23 cellular contexts compared by ENCODE assay signal in genomic region chr12:104562763-104563162, GRCh38.
DNase-seq lines count a peak whose midpoint lies in the region; ATAC-seq and TF ChIP-seq lines count a peak whose summit lies in the region.
"Had no signal": no experiment of that assay in that cellular context is flagged by ENCODE, and none has a peak within 500 bp of the region (broad histone marks: within the 10 kb centered on the region; RNA-seq: fewer than 3 reads in every experiment).

No MANE protein-coding gene starts in this region.

- no peak overlapping the region for H2AFZ ChIP-seq in DND-41 (ENCODE audit: low read depth, low read length)

- H3K9ac ChIP-seq in DND-41 (ENCODE audit: low read depth, low read length): no peak overlapping the region
- H3K9ac ChIP-seq: BLaER1 had no signal

- no peaks in the 10 kb centered on the region for H3K27me3 Mint-ChIP-seq in natural killer cell (ENCODE audit: low read depth in 2 of 2)
- H3K27me3 Mint-ChIP-seq: CD4-positive, alpha-beta memory T cell; CD4-positive, CD25-positive, alpha-beta regulatory T cell had no signal

- POLR2A ChIA-PET in HEK293 (lab: Yijun Ruan, JAX): no interaction called here

- H3K36me3 ChIP-seq in DND-41 (ENCODE audit: insufficient read depth, low read length) (peaks cover 79% of the 10 kb centered on the region), HEK293 (ENCODE audit: control insufficient read depth in 2 of 2, insufficient read depth in 1 of 2, low read length in 2 of 2) (no peaks in the 10 kb centered on the region)
- H3K36me3 ChIP-seq: BE2C had no signal

- H3K4me3 ChIP-seq in DND-41 (ENCODE audit: low read depth in 1 of 2, low read length in 2 of 2): no peak overlapping the region
- no peak overlapping the region for H3K4me3 ChIP-seq in HEK293 (ENCODE audit: low read depth, low read length)
- H3K4me3 ChIP-seq: BLaER1 had no signal

- no peaks in the 10 kb centered on the region for H3K9me3 Mint-ChIP-seq in natural killer cell
- H3K9me3 Mint-ChIP-seq in stimulated activated effector memory CD8-positive, alpha-beta T cell treated with anti-CD3 and anti-CD28 coated beads, Interleukin-12 subunit alpha, Interleukin-12 subunit beta, amount 100 ng/mL, for 72 hours: peaks cover 3% of the 10 kb centered on the region

- peaks cover 39% of the 10 kb centered on the region for H3K4me1 ChIP-seq in DND-41 (ENCODE audit: insufficient read depth, low read length)
- H3K4me1 ChIP-seq in HEK293 (ENCODE audit: control insufficient read depth, insufficient read depth, low read length): no peaks in the 10 kb centered on the region

- no peak for TF ChIP-seq CTCF in DND-41 (IDR thresholded peaks at IDR 0.05; ENCODE audit: borderline replicate concordance, extremely low read depth, low read length, poor library complexity, severe bottlenecking)
- no peak for TF ChIP-seq CTCF in HEK293 (tag by site-specific recombination; IDR thresholded peaks at IDR 0.05)
- no peak for TF ChIP-seq CTCF in natural killer cell (IDR thresholded peaks at IDR 0.05)

- H3K27me3 ChIP-seq in DND-41 (ENCODE audit: insufficient read depth, low read length, poor library complexity): no peaks in the 10 kb centered on the region
- H3K27me3 ChIP-seq: BE2C, BLaER1 had no signal

- H3K4me2 ChIP-seq in DND-41 (ENCODE audit: insufficient read depth, low read length): no peak overlapping the region
- H3K4me2 ChIP-seq: BLaER1 had no signal

- ATAC-seq in DND-41 (ENCODE audit: insufficient read depth, low read depth) (no peak), natural killer cell (no peak), GM18502 (IDR thresholded peaks at IDR 0.05; ENCODE audit: poor library complexity, unreplicated experiment) (no peak)
- no peak for ATAC-seq in stimulated activated effector memory CD8-positive, alpha-beta T cell treated with anti-CD3 and anti-CD28 coated beads, Interleukin-12 subunit alpha, Interleukin-12 subunit beta, amount 100 ng/mL, for 72 hours

- DNase-seq in DND-41: no peak
- DNase-seq in natural killer cell: no peak
- DNase-seq in stimulated activated effector memory CD8-positive, alpha-beta T cell treated with anti-CD3 and anti-CD28 coated beads, Interleukin-12 subunit alpha, Interleukin-12 subunit beta, amount 100 ng/mL, for 72 hours (ENCODE audit: low spot score in 2 of 2): no peak
- no peak for DNase-seq in globus pallidus (ENCODE audit: low spot score)
- DNase-seq in NOMO-1 treated with DMSO at 0.1 percent for 48 hours (lab: John Stamatoyannopoulos, UW; ENCODE audit: unreplicated experiment): no peak
- DNase-seq in T-helper 9 cell: no peak
- DNase-seq: 8988T; ACHN; BE2C; C1 segment of cervical spinal cord; CD4-positive, alpha-beta memory T cell; CD4-positive, CD25-positive, alpha-beta regulatory T cell; CD8-positive, alpha-beta memory T cell; COR-L47; DMS 273 treated with DMSO at 0.1 percent for 48 hours; DMS153; DMS53; DMS79; GF-D8 had no signal

- H3K27ac ChIP-seq in DND-41 (ENCODE audit: low read length): peak overlapping the region; percentile 1; the same call in 1 of the 2 replicates
- no peak overlapping the region for H3K27ac ChIP-seq in HEK293 (ENCODE audit: extremely low read depth, low read depth, low read length)
- H3K27ac ChIP-seq: BLaER1 had no signal

- H3K79me2 ChIP-seq in DND-41 (ENCODE audit: insufficient read depth, low read length): peaks cover 96% of the 10 kb centered on the region

- no peak overlapping the region for H3K4me3 Mint-ChIP-seq in natural killer cell
- H3K4me3 Mint-ChIP-seq in stimulated activated effector memory CD8-positive, alpha-beta T cell treated with anti-CD3 and anti-CD28 coated beads, Interleukin-12 subunit alpha, Interleukin-12 subunit beta, amount 100 ng/mL, for 72 hours: no peak overlapping the region
- H3K4me3 Mint-ChIP-seq: CD14-positive monocyte; CD8-positive, alpha-beta memory T cell had no signal

- intact Hi-C loops in natural killer cell (cut with micrococcal nuclease): no loop called here

- CTCF ChIA-PET in HEK293 (lab: Yijun Ruan, JAX): interaction anchor here (0.6 to 0.7 kb wide), 2 partner anchors 19 to 31 kb away, joined by 4 read pairs; no protein-coding TSS in a partner anchor

- H3K9me3 ChIP-seq in DND-41 (ENCODE audit: insufficient read depth, low read length, severe bottlenecking) (peaks cover 5% of the 10 kb centered on the region), HEK293 (ENCODE audit: control insufficient read depth, insufficient read depth, low read depth, low read length) (no peaks in the 10 kb centered on the region)
- H3K9me3 ChIP-seq: BE2C had no signal

- H3K4me1 Mint-ChIP-seq in natural killer cell: peaks cover 54 to 63% of the 10 kb centered on the region in 2 donors
- peaks cover 63% of the 10 kb centered on the region for H3K4me1 Mint-ChIP-seq in stimulated activated effector memory CD8-positive, alpha-beta T cell treated with anti-CD3 and anti-CD28 coated beads, Interleukin-12 subunit alpha, Interleukin-12 subunit beta, amount 100 ng/mL, for 72 hours

- H3K36me3 Mint-ChIP-seq in natural killer cell: peaks cover 6% of the 10 kb centered on the region
- peaks cover 25% of the 10 kb centered on the region for H3K36me3 Mint-ChIP-seq in stimulated activated effector memory CD8-positive, alpha-beta T cell treated with anti-CD3 and anti-CD28 coated beads, Interleukin-12 subunit alpha, Interleukin-12 subunit beta, amount 100 ng/mL, for 72 hours

- peaks cover 81% of the 10 kb centered on the region for H4K20me1 ChIP-seq in DND-41 (ENCODE audit: insufficient read depth, low read length)

- H3K27ac Mint-ChIP-seq in natural killer cell: peak overlapping the region; percentile 8 to 70
- peak overlapping the region; percentile 5 for H3K27ac Mint-ChIP-seq in stimulated activated effector memory CD8-positive, alpha-beta T cell treated with anti-CD3 and anti-CD28 coated beads, Interleukin-12 subunit alpha, Interleukin-12 subunit beta, amount 100 ng/mL, for 72 hours
- H3K27ac Mint-ChIP-seq: CD4-positive, CD25-positive, alpha-beta regulatory T cell had no signal

TF ChIP-seq in HEK293, 187 proteins besides CTCF, POLR2A, EP300 and RAD21:
- no peak for TF ChIP-seq GFI1B (tag by site-specific recombination; IDR thresholded peaks at IDR 0.05)
- no peak for TF ChIP-seq ZNF510 (tag by site-specific recombination; IDR thresholded peaks at IDR 0.05; ENCODE audit: insufficient replicate concordance)
- no peak for TF ChIP-seq ZNF26 (tag by site-specific recombination; IDR thresholded peaks at IDR 0.05)
- peak; percentile 78 for TF ChIP-seq ZNF580 (tag by site-specific recombination; IDR thresholded peaks at IDR 0.05)
